In genomic region chr20:32028647-32029372, GRCh38 we compare ENCODE assay signal across 18 cellular contexts. TPM values are rescaled to one million over a fixed set of nuclear protein-coding genes. Genes with fewer than 3 reads are reported as not detected.
DNase-seq lines count a peak whose midpoint lies in the region; ATAC-seq and TF ChIP-seq lines count a peak whose summit lies in the region.
"Had no signal": no experiment of that assay in that cellular context is flagged by ENCODE, and none has a peak within 500 bp of the region (broad histone marks: within the 10 kb centered on the region; RNA-seq: fewer than 3 reads in every experiment).

No MANE protein-coding gene starts in this region.

- H3K4me1 Mint-ChIP-seq in nephron progenitor cell: peaks cover 29% of the 10 kb centered on the region

- peak overlapping the region; percentile 77 for H3K4me3 Mint-ChIP-seq in nephron progenitor cell
- H3K4me3 Mint-ChIP-seq: stimulated activated naive B cell treated with anti-CD40 and anti-IgM and Interleukin-4, amounts not matched to agents 10 μg/mL and 1 μg/mL and 100 μg/mL, for 72 hours had no signal

- H3K27ac Mint-ChIP-seq in nephron progenitor cell: no peak overlapping the region
- H3K27ac Mint-ChIP-seq: activated naive CD4-positive, alpha-beta T cell treated with anti-CD3 and anti-CD28 coated beads, Interleukin-2, amount 50 U/mL, for 72 hours; stimulated activated naive B cell treated with anti-CD40 and anti-IgM and Interleukin-4, amounts not matched to agents 10 μg/mL and 1 μg/mL and 100 μg/mL, for 72 hours had no signal

- DNase-seq in DMS79 treated with DMSO at 0.1 percent for 48 hours (lab: John Stamatoyannopoulos, UW): peak; percentile 59
- peak; percentile 26 for DNase-seq in HT1080 (ENCODE audit: low read depth)
- DNase-seq in astrocyte of the cerebellum (ENCODE audit: low read depth): peak; percentile 20
- DNase-seq in nephron progenitor cell: peak; percentile 70
- DNase-seq in NCI-H187 treated with DMSO at 0.1 percent for 48 hours (lab: John Stamatoyannopoulos, UW): no peak
- DNase-seq: activated CD4-positive, CD25-positive, alpha-beta regulatory T cell treated with anti-CD3 and anti-CD28 coated beads, Interleukin-2, amount 50 U/mL, for 72 hours; activated CD8-positive, alpha-beta memory T cell treated with anti-CD3 and anti-CD28 coated beads, Interleukin-2, amount 50 U/mL, for 4 hours; GF-D8; GOT3; kidney; NCI-H2107; PC-9; stimulated activated naive B cell treated with anti-CD40 and anti-IgM and Interleukin-4, amounts not matched to agents 10 μg/mL and 1 μg/mL and 100 μg/mL, for 72 hours had no signal

- peaks cover 10% of the 10 kb centered on the region for H3K27me3 Mint-ChIP-seq in nephron progenitor cell (ENCODE audit: low read depth, poor library complexity)

- TF ChIP-seq CTCF in astrocyte of the cerebellum (IDR thresholded peaks at IDR 0.05; ENCODE audit: low read depth, low read length, missing control alignments) (no peak), nephron progenitor cell (IDR thresholded peaks at IDR 0.05) (no peak)

- ATAC-seq in GM21528 (IDR thresholded peaks at IDR 0.05; ENCODE audit: low FRiP score, unreplicated experiment) (no peak), GM21723 (IDR thresholded peaks at IDR 0.05; ENCODE audit: unreplicated experiment) (no peak)
- ATAC-seq: activated naive CD4-positive, alpha-beta T cell treated with anti-CD3 and anti-CD28 coated beads, Interleukin-2, amount 50 U/mL, for 72 hours; stimulated activated naive B cell treated with anti-CD40 and anti-IgM and Interleukin-4, amounts not matched to agents 10 μg/mL and 1 μg/mL and 100 μg/mL, for 72 hours had no signal

- no peak overlapping the region for H3K4me3 ChIP-seq in astrocyte of the cerebellum (ENCODE audit: low read depth, low read length)
- H3K4me3 ChIP-seq: PC-9 had no signal

- H3K9me3 Mint-ChIP-seq in nephron progenitor cell: no peaks in the 10 kb centered on the region
- H3K9me3 Mint-ChIP-seq: activated naive CD4-positive, alpha-beta T cell treated with anti-CD3 and anti-CD28 coated beads, Interleukin-2, amount 50 U/mL, for 72 hours; stimulated activated naive B cell treated with anti-CD40 and anti-IgM and Interleukin-4, amounts not matched to agents 10 μg/mL and 1 μg/mL and 100 μg/mL, for 72 hours had no signal

- H3K36me3 Mint-ChIP-seq in nephron progenitor cell (ENCODE audit: low read depth): no peaks in the 10 kb centered on the region
- H3K36me3 Mint-ChIP-seq: activated naive CD4-positive, alpha-beta T cell treated with anti-CD3 and anti-CD28 coated beads, Interleukin-2, amount 50 U/mL, for 72 hours; stimulated activated naive B cell treated with anti-CD40 and anti-IgM and Interleukin-4, amounts not matched to agents 10 μg/mL and 1 μg/mL and 100 μg/mL, for 72 hours had no signal

- in situ Hi-C loops in astrocyte of the cerebellum (cut with HindIII; ENCODE audit: low sequenced_read_pairs): no loop called here

RNA-seq across cellular contexts. Expression of gene CCM2L, which starts 18.6 kb away (rescaled TPM):
- total RNA-seq in HT1080 (2014; rRNA removed; shearing (Covaris generic)): 0.03 TPM in 1 of 2 replicates, not detected in the other
- 0.13 TPM in 1 of 2 replicates, not detected in the other for polyA plus RNA-seq in HT1080 (2015; cell fraction: cytosol; rRNA removed)
- polyA plus RNA-seq in HT1080 (2015; cell fraction: nucleus; rRNA removed): not detected in 2 replicates
- total RNA-seq: activated naive CD4-positive, alpha-beta T cell treated with anti-CD3 and anti-CD28 coated beads, Interleukin-2, amount 50 U/mL, for 72 hours; LHCN-M2 had no signal

RNA-seq across cellular contexts. Expression of gene HCK, which starts 23.2 kb away (rescaled TPM):
- not detected in 2 replicates for total RNA-seq in HT1080 (2014; rRNA removed; shearing (Covaris generic))
- not detected in 2 replicates for polyA plus RNA-seq in HT1080 (2015; cell fraction: cytosol; rRNA removed)
- not detected in 2 replicates for polyA plus RNA-seq in HT1080 (2015; cell fraction: nucleus; rRNA removed)
- total RNA-seq: glomerular endothelial cell, LHCN-M2, PC-9 had no signal
